21 cellular contexts compared by ENCODE assay signal in the genomic region with DNA sequence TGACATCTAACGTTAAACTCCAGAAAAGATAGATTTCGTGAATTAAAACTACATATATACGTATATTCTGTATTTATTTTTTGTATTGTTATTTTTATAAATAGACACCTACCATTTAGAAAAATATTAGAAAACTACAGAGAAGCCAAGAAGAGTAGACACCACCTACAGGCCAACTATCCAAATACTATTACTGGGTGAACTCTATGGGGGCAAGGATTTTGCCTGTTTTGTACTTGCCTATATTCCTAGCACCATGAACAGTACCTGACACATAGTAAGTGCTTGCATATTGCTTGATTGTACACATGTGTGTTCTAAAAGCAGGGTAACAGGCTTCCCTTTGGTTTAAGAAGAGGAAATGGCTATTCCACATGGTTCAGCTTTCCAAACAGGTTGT. TPM values are rescaled to one million over a fixed set of nuclear protein-coding genes. Genes with fewer than 3 reads are reported as not detected.
"Had no signal": no experiment of that assay in that cellular context is flagged by ENCODE, and none has a peak within 500 bp of the region (broad histone marks: within the 10 kb centered on the region; RNA-seq: fewer than 3 reads in every experiment).

No MANE protein-coding gene starts in this region.

- DNase-seq: activated CD8-positive, alpha-beta memory T cell treated with anti-CD3 and anti-CD28 coated beads, Interleukin-2, amount 50 U/mL, for 4 hours; activated CD8-positive, alpha-beta T cell treated with anti-CD3 and anti-CD28 coated beads for 36 hours; activated gamma-delta T cell treated with Interleukin-2 at 50 U/mL for 16 hours; activated naive CD8-positive, alpha-beta T cell treated with anti-CD3 and anti-CD28 coated beads, Interleukin-2, amount 10 ng/mL, durations not matched to agents 7 days and 5 days; activated T-cell treated with anti-CD3 and anti-CD28 coated beads, Interleukin-2, amount 50 U/mL, for 72 hours; aorta; colonic mucosa; immature natural killer cell; left cardiac atrium; natural killer cell; nucleus accumbens; stimulated activated CD4-positive, alpha-beta T cell treated with anti-CD3 and anti-CD28 coated beads, Interleukin-2, amount 100 ng/mL, for 24 hours; stimulated activated naive CD4-positive, alpha-beta T cell; T-helper 9 cell; upper lobe of left lung had no signal

- H3K27me3 ChIP-seq: cardiac muscle cell, colonic mucosa, suprapubic skin, upper lobe of left lung had no signal

- H3K9me3 ChIP-seq: colonic mucosa, prostate gland, suprapubic skin, upper lobe of left lung had no signal

- ATAC-seq: activated CD8-positive, alpha-beta T cell treated with anti-CD3 and anti-CD28 coated beads for 36 hours; activated T-cell treated with anti-CD3 and anti-CD28 coated beads, Interleukin-2, amount 50 U/mL, for 72 hours; left cardiac atrium; natural killer cell; sciatic nerve had no signal

- H3K36me3 ChIP-seq: prostate gland had no signal

- H3K27ac ChIP-seq: cardiac muscle cell, colonic mucosa, prostate gland, suprapubic skin had no signal

- H3K4me3 ChIP-seq: cardiac muscle cell, colonic mucosa, lung, prostate gland, suprapubic skin, upper lobe of left lung had no signal

- H3K4me1 ChIP-seq: colonic mucosa, prostate gland had no signal

RNA-seq across cellular contexts. Expression of a gene that starts 24.4 kb away (rescaled TPM):
- total RNA-seq: activated CD8-positive, alpha-beta T cell treated with anti-CD3 and anti-CD28 coated beads for 36 hours; glomerular endothelial cell had no signal
